ENCODE assay signal across 8 cellular contexts in genomic region chr6:83511901-83512681, GRCh38. TPM values are rescaled to one million over a fixed set of nuclear protein-coding genes. Genes with fewer than 3 reads are reported as not detected.
DNase-seq lines count a peak whose midpoint lies in the region; ATAC-seq, FAIRE-seq and TF ChIP-seq lines count a peak whose summit lies in the region.

Gene PRSS35, plus strand, starts transcription at chr6:83512534. Its CDS starts 10,908 bp downstream, at chr6:83523442.

- H3K27me3 Mint-ChIP-seq in T-helper 17 cell, result peaks cover 49% of the 10 kb centered on the region

- POLR2A ChIA-PET in AG04450 (lab: Yijun Ruan, JAX), result interaction anchor here (0.6 to 1.3 kb wide), 4 partner anchors 165 to 444 kb away, joined by 3 to 10 read pairs (median 4); partner anchors contain the start of gene DOP1A

- CTCF ChIA-PET in AG04450 (lab: Charles Lee), result interaction anchor here (0.5 to 13.8 kb wide), 66 partner anchors 7 to 1263 kb away, joined by 3 to 384 read pairs (median 5); partner anchors contain the start of genes DOP1A, RWDD2A and UBE3D

- peak within 1 kb of the TSS; percentile 65 for H3K4me3 ChIP-seq in AG04450 (ENCODE audit: low read depth, low read length)
- peak within 1 kb of the TSS; percentile 44 for H3K4me3 ChIP-seq in epithelial cell of esophagus (ENCODE audit: low read length)
- peak within 1 kb of the TSS; percentile 39 for H3K4me3 ChIP-seq in urinary bladder (ENCODE audit: low read depth, low read length)

- peak; percentile 68 for ATAC-seq in T-helper 17 cell

- TF ChIP-seq CTCF in AG04450 (IDR thresholded peaks at IDR 0.05; ENCODE audit: low read depth, low read length), result peak; percentile 87
- TF ChIP-seq CTCF in epithelial cell of esophagus (IDR thresholded peaks at IDR 0.05; ENCODE audit: insufficient read depth, low read depth, low read length, missing control alignments), result peak; percentile 87

- no peak for DNase-seq in AG04450 (ENCODE audit: low read depth, low spot score)
- no peak for DNase-seq in GM12892 (ENCODE audit: insufficient read length)
- DNase-seq in T-helper 17 cell, result peak in 1 of 3 donors; percentile 13
- peak; percentile 55 for DNase-seq in epithelial cell of esophagus (ENCODE audit: low read depth)
- peak; percentile 33 for DNase-seq in mucosa of gallbladder (ENCODE audit: low spot score)
- DNase-seq in DMS79 treated with DMSO at 0.1 percent for 48 hours (lab: John Stamatoyannopoulos, UW), result no peak

- no peaks in the 10 kb centered on the region for H3K4me1 ChIP-seq in urinary bladder (ENCODE audit: insufficient read depth)

- no peaks in the 10 kb centered on the region for H3K36me3 Mint-ChIP-seq in T-helper 17 cell (ENCODE audit: low read depth)

- no peaks in the 10 kb centered on the region for H3K36me3 ChIP-seq in urinary bladder (ENCODE audit: insufficient read depth)

- H3K27ac Mint-ChIP-seq in T-helper 17 cell, result peak within 1 kb of the TSS; percentile 21

- H3K4me3 Mint-ChIP-seq in T-helper 17 cell, result peak within 1 kb of the TSS; percentile 83

- H3K9me3 ChIP-seq in AG04450 (ENCODE audit: control insufficient read depth, insufficient read depth, low read length), result no peaks in the 10 kb centered on the region
- no peaks in the 10 kb centered on the region for H3K9me3 ChIP-seq in T-helper 17 cell (ENCODE audit: control insufficient read depth, low read length, poor library complexity, severe bottlenecking)

- 2% methylated on average over 38 of the region's 38 CpGs for WGBS in urinary bladder

- H3K4me1 Mint-ChIP-seq in T-helper 17 cell, result peaks cover 11% of the 10 kb centered on the region

- no peak for TF ChIP-seq POLR2A in GM12892 (IDR thresholded peaks at IDR 0.05; ENCODE audit: low read depth, low read length)

- 0 out of 2 replicates have a peak, but pooled peaks have one; percentile 13 for TF ChIP-seq RAD21 in Ishikawa (IDR thresholded peaks at IDR 0.05; ENCODE audit: low read depth)

- no peaks in the 10 kb centered on the region for H3K27me3 ChIP-seq in AG04450 (ENCODE audit: control insufficient read depth, insufficient read depth, low read length)

- H3K27ac ChIP-seq in AG04450 (ENCODE audit: low read depth, low read length) (peak within 1 kb of the TSS; percentile 13), urinary bladder (ENCODE audit: low read depth) (no peak within 1 kb of the TSS)

- no peak for TF ChIP-seq EP300 in Ishikawa (IDR thresholded peaks at IDR 0.05; ENCODE audit: borderline replicate concordance)

- FAIRE-seq in GM12892 (lab: Jason Lieb, UNC), result peak; percentile 21

TF ChIP-seq in Ishikawa, 13 proteins besides CTCF, POLR2A, EP300 and RAD21:
- TF ChIP-seq ZBTB7A (IDR thresholded peaks at IDR 0.05; ENCODE audit: low read depth) (no peak), FOXM1 (IDR thresholded peaks at IDR 0.05; ENCODE audit: borderline replicate concordance, low read depth) (no peak), USF1 (IDR thresholded peaks at IDR 0.05) (no peak), NFIC (IDR thresholded peaks at IDR 0.05) (no peak), EGR1 (IDR thresholded peaks at IDR 0.05) (no peak), MAX (IDR thresholded peaks at IDR 0.05) (no peak), YY1 (IDR thresholded peaks at IDR 0.05; ENCODE audit: low read depth) (no peak), TEAD4 (IDR thresholded peaks at IDR 0.05) (no peak), REST (IDR thresholded peaks at IDR 0.05; ENCODE audit: low read depth) (no peak), TAF1 (IDR thresholded peaks at IDR 0.05; ENCODE audit: low read depth) (no peak), CEBPB (IDR thresholded peaks at IDR 0.05) (no peak), CREB1 (IDR thresholded peaks at IDR 0.05; ENCODE audit: low read depth) (no peak), TCF12 (IDR thresholded peaks at IDR 0.05; ENCODE audit: low read depth) (no peak)
TF ChIP-seq in Ishikawa: peak in this region for 0.

RNA-seq across cellular contexts. Expression of gene PRSS35, which starts in this region (rescaled TPM):
- 5.6 and 7.3 TPM in 2 replicates for polyA plus RNA-seq in AG04450 (2011; rRNA removed)
- 1.7 and 3.0 TPM in 2 replicates for polyA minus RNA-seq in AG04450 (2011; rRNA and poly(A)+ RNA removed)
- polyA plus RNA-seq in GM12892 (2012; ENCODE audit: missing spikeins), result not detected
- under 1 TPM in 1 of 2 donors, not detected in 1; 0.17 TPM for total RNA-seq in T-helper 17 cell
- total RNA-seq in mucosa of gallbladder, result 2.8 TPM
- total RNA-seq in urinary bladder, result 47.9 TPM
- polyA plus RNA-seq in urinary bladder, result 1.3 TPM

Comparison
In these comparisons a context has a peak if more than half of its experiments do, and no peak if none do; other contexts are left out.
1. RNA of gene PRSS35 (total RNA-seq): 47.9 TPM in urinary bladder (single experiment); 2.8 TPM in mucosa of gallbladder (single experiment) and 0.17 TPM in T-helper 17 cell; every median in the first group is over 10 times any median in the second.
2. Peak in ATAC-seq in T-helper 17 cell; RNA of the gene not detected or under 1 TPM.
3. DNase-seq: peak in epithelial cell of esophagus (single experiment) and mucosa of gallbladder (single experiment); none in AG04450 (single experiment), GM12892 (single experiment) and DMS79 treated with DMSO at 0.1 percent for 48 hours (single experiment).
4. Peak in every context shown above with its lines, with median percentiles within 50 percentile points of each other: H3K4me3 ChIP-seq.